In the genomic region with DNA sequence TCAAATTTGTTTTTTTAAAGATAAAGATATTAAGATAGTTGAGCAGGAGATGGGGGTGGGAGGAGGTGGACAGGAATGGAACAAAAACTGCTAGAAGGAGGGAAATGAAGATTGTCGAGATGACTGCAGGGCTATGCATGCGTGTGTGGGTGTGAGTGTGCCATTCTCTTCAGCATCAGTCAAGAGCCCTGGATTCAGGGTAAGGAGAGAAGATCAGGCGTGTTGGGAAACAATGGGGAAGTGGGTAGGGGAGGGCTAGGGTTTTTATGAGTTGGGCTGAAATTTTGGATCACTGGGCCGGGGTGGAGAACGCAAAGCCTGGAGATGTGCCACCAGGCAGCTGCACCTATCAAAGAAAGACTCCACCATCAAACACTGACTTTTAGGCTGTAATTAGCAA, we compare ENCODE assay signal across 14 cellular contexts. TPM values are rescaled to one million over a fixed set of nuclear protein-coding genes. Genes with fewer than 3 reads are reported as not detected.
DNase-seq lines count a peak whose midpoint lies in the region; ATAC-seq and TF ChIP-seq lines count a peak whose summit lies in the region.
"Had no signal": no experiment of that assay in that cellular context is flagged by ENCODE, and none has a peak within 500 bp of the region (broad histone marks: within the 10 kb centered on the region; RNA-seq: fewer than 3 reads in every experiment).

No MANE protein-coding gene starts in this region.

- H3K27me3 ChIP-seq in SJSA1 (replicated peaks), result no peaks in the 10 kb centered on the region
- no peaks in the 10 kb centered on the region for H3K27me3 ChIP-seq in upper lobe of left lung
- H3K27me3 ChIP-seq: neural progenitor cell had no signal

- H3K4me3 ChIP-seq in SJSA1 (no peak overlapping the region), fibroblast of the aortic adventitia (ENCODE audit: low read depth, low read length) (no peak overlapping the region), upper lobe of left lung (no peak overlapping the region)
- H3K4me3 ChIP-seq: neural progenitor cell had no signal

- peak overlapping the region in 1 of 3 experiments; percentile 19 for H3K4me3 Mint-ChIP-seq in nephron
- H3K4me3 Mint-ChIP-seq: activated CD8-positive, alpha-beta T cell treated with anti-CD3 and anti-CD28 coated beads, Interleukin-2, amount 10 ng/mL, durations not matched to agents 7 days and 5 days; activated naive CD4-positive, alpha-beta T cell treated with anti-CD3 and anti-CD28 coated beads for 36 hours; CD8-positive, alpha-beta T cell; neural progenitor cell had no signal

- peaks cover 28% of the 10 kb centered on the region for H3K4me1 ChIP-seq in SJSA1 (replicated peaks)
- peaks cover 9 to 24% (median 12%) of the 10 kb centered on the region in 4 donors for H3K4me1 ChIP-seq in upper lobe of left lung

- ATAC-seq in upper lobe of left lung (ENCODE audit: low FRiP score in 2 of 2), result no peak
- ATAC-seq in left lobe of liver, result no peak
- ATAC-seq: activated CD8-positive, alpha-beta T cell treated with anti-CD3 and anti-CD28 coated beads, Interleukin-2, amount 10 ng/mL, durations not matched to agents 7 days and 5 days; CD8-positive, alpha-beta T cell had no signal

- WGBS in upper lobe of left lung, 2 donors, result 55 to 59% methylated on average over 5 of the region's 5 CpGs

- TF ChIP-seq POLR2A in upper lobe of left lung (IDR thresholded peaks at IDR 0.05), result no peak

- no peaks in the 10 kb centered on the region for H3K9me3 Mint-ChIP-seq in nephron

- peak overlapping the region in 2 of 3 experiments; percentile 72 to 89 for H3K27ac Mint-ChIP-seq in nephron
- H3K27ac Mint-ChIP-seq: activated CD8-positive, alpha-beta T cell treated with anti-CD3 and anti-CD28 coated beads, Interleukin-2, amount 10 ng/mL, durations not matched to agents 7 days and 5 days; activated naive CD4-positive, alpha-beta T cell treated with anti-CD3 and anti-CD28 coated beads for 36 hours; CD8-positive, alpha-beta T cell; neural progenitor cell had no signal

- DNase-seq in SJSA1 (ENCODE audit: low read depth in 1 of 2, low spot score in 2 of 2) (no peak), fibroblast of the aortic adventitia (ENCODE audit: low read depth) (peak; percentile 77), upper lobe of left lung (no peak), superior temporal gyrus (ENCODE audit: extremely low spot score) (no peak), midbrain (lab: John Stamatoyannopoulos, UW) (no peak), left lobe of liver (ENCODE audit: low spot score) (no peak)
- DNase-seq: activated CD8-positive, alpha-beta T cell treated with anti-CD3 and anti-CD28 coated beads, Interleukin-2, amount 10 ng/mL, durations not matched to agents 7 days and 5 days; activated naive CD4-positive, alpha-beta T cell treated with anti-CD3 and anti-CD28 coated beads for 36 hours; CD8-positive, alpha-beta T cell; GDM1; NCI-H1417 treated with DMSO at 0.1 percent for 48 hours; NCI-H524 treated with DMSO at 0.1 percent for 48 hours had no signal

- H3K27me3 Mint-ChIP-seq in nephron (ENCODE audit: low read depth), result no peaks in the 10 kb centered on the region

- H3K36me3 Mint-ChIP-seq in nephron (ENCODE audit: low read depth), result peaks cover 22% of the 10 kb centered on the region

- no peaks in the 10 kb centered on the region for H3K36me3 ChIP-seq in SJSA1
- H3K36me3 ChIP-seq in upper lobe of left lung, result no peaks in the 10 kb centered on the region
- H3K36me3 ChIP-seq: neural progenitor cell had no signal

- H3K27ac ChIP-seq in SJSA1, result peak overlapping the region; percentile 38
- peak overlapping the region; percentile 44 to 73 (median 68) for H3K27ac ChIP-seq in upper lobe of left lung
- H3K27ac ChIP-seq: neural progenitor cell had no signal

- no peak for TF ChIP-seq EP300 in upper lobe of left lung (IDR thresholded peaks at IDR 0.05)

- TF ChIP-seq CTCF in fibroblast of the aortic adventitia (IDR thresholded peaks at IDR 0.05; ENCODE audit: insufficient read depth, low read length) (no peak), nephron (IDR thresholded peaks at IDR 0.05; ENCODE audit: unreplicated experiment in 3 of 3) (no peak), upper lobe of left lung (IDR thresholded peaks at IDR 0.05) (no peak)

- H3K9me3 ChIP-seq in SJSA1 (replicated peaks) (no peaks in the 10 kb centered on the region), upper lobe of left lung (no peaks in the 10 kb centered on the region)

- peaks cover 37% of the 10 kb centered on the region for H3K4me1 Mint-ChIP-seq in nephron

RNA-seq across cellular contexts. Expression of gene CDRT4, which starts 4.5 kb away (rescaled TPM):
- 0.24 TPM in 1 of 2 replicates, not detected in the other for total RNA-seq in SJSA1 (2014; rRNA removed; shearing (Covaris generic))
- 2.9 TPM in 1 of 2 replicates, not detected in the other for total RNA-seq in fibroblast of the aortic adventitia (ENCODE audit: low replicate concordance)
- total RNA-seq in upper lobe of left lung, result 10 to 100 TPM in 2 of 6 donors, 1 to 10 TPM in 3, not detected in 1; 4.7 to 38.8 (median 5.8) TPM
- total RNA-seq in left lobe of liver, result 1.7 TPM
